13 cellular contexts compared by ENCODE assay signal in the genomic region with DNA sequence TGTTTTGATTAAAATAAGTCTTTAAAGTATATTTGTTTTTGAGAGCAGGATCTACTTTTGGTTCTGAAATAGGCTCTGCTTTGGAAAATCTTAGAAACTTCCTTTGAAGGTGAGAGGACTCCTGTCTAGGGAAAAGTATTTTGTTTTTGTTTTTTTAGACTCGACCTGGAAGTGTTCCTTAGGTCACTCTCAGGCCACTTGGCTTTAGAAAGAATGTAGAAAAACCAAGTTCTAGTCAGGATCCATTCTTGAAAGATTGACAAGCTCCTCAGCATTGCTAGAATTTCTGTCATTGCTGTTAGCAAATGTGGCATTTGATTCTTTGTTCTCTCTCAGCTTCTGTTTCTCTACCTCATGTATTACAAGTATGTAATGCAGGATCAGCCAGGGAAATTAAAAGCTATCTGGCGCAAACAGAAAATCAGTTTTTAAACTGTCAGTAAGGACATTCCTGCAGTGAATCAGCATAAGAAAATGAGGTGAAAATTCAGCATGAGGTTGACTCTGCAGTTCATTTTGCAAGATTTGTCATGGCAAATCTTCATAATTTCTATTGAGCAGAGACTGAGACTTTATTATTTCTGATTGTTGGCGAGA. TPM values are rescaled to one million over a fixed set of nuclear protein-coding genes. Genes with fewer than 3 reads are reported as not detected.
DNase-seq lines count a peak whose midpoint lies in the region; ATAC-seq and TF ChIP-seq lines count a peak whose summit lies in the region.
"Had no signal": no experiment of that assay in that cellular context is flagged by ENCODE, and none has a peak within 500 bp of the region (broad histone marks: within the 10 kb centered on the region; RNA-seq: fewer than 3 reads in every experiment).

No MANE protein-coding gene starts in this region.

- DNase-seq in activated naive CD4-positive, alpha-beta T cell (lab: John Stamatoyannopoulos, UW) = no peak
- peak; percentile 27 for DNase-seq in dermis blood vessel endothelial cell
- DNase-seq in mesothelial cell of epicardium (ENCODE audit: low spot score in 2 of 2, unreplicated experiment in 2 of 2) = no peak
- DNase-seq in upper lobe of right lung = no peak
- no peak for DNase-seq in EL
- DNase-seq: activated CD4-positive, CD25-positive, alpha-beta regulatory T cell; activated CD8-positive, alpha-beta memory T cell treated with anti-CD3 and anti-CD28 coated beads, Interleukin-2, amount 50 U/mL, for 48 hours; amniotic stem cell; Caco-2 had no signal

- peaks cover 42% of the 10 kb centered on the region for H3K4me1 Mint-ChIP-seq in activated naive CD4-positive, alpha-beta T cell treated with anti-CD3 and anti-CD28 coated beads, Interleukin-2, amount 50 U/mL, for 24 hours
- peaks cover 41% of the 10 kb centered on the region for H3K4me1 Mint-ChIP-seq in mesothelial cell of epicardium

- H3K4me3 Mint-ChIP-seq in activated naive CD4-positive, alpha-beta T cell treated with anti-CD3 and anti-CD28 coated beads, Interleukin-2, amount 50 U/mL, for 24 hours = peak overlapping the region; percentile 27
- H3K4me3 Mint-ChIP-seq in mesothelial cell of epicardium = no peak overlapping the region

- peaks cover 27% of the 10 kb centered on the region for H3K36me3 Mint-ChIP-seq in activated naive CD4-positive, alpha-beta T cell treated with anti-CD3 and anti-CD28 coated beads, Interleukin-2, amount 50 U/mL, for 24 hours
- peaks cover 25% of the 10 kb centered on the region for H3K36me3 Mint-ChIP-seq in mesothelial cell of epicardium

- peaks cover 20% of the 10 kb centered on the region for H3K36me3 ChIP-seq in upper lobe of right lung

- H3K27ac Mint-ChIP-seq in activated naive CD4-positive, alpha-beta T cell treated with anti-CD3 and anti-CD28 coated beads, Interleukin-2, amount 50 U/mL, for 24 hours = peak overlapping the region; percentile 27
- H3K27ac Mint-ChIP-seq in mesothelial cell of epicardium = peak overlapping the region; percentile 52

- H3K27me3 Mint-ChIP-seq in activated naive CD4-positive, alpha-beta T cell treated with anti-CD3 and anti-CD28 coated beads, Interleukin-2, amount 50 U/mL, for 24 hours = no peaks in the 10 kb centered on the region
- H3K27me3 Mint-ChIP-seq in mesothelial cell of epicardium (ENCODE audit: low read depth) = no peaks in the 10 kb centered on the region

- no peaks in the 10 kb centered on the region for H3K9me3 ChIP-seq in upper lobe of right lung

- peak; percentile 13 for ATAC-seq in upper lobe of right lung
- no peak for ATAC-seq in HG02973 (IDR thresholded peaks at IDR 0.05; ENCODE audit: unreplicated experiment)
- ATAC-seq in GM18861 (IDR thresholded peaks at IDR 0.05; ENCODE audit: unreplicated experiment) = no peak

- peaks cover 19% of the 10 kb centered on the region for H3K4me1 ChIP-seq in upper lobe of right lung

- intact Hi-C loops in upper lobe of right lung (cut with DNase I) = no loop called here

- H3K4me3 ChIP-seq in upper lobe of right lung = no peak overlapping the region

- peaks cover 6% of the 10 kb centered on the region for H3K9me3 Mint-ChIP-seq in activated naive CD4-positive, alpha-beta T cell treated with anti-CD3 and anti-CD28 coated beads, Interleukin-2, amount 50 U/mL, for 24 hours
- H3K9me3 Mint-ChIP-seq in mesothelial cell of epicardium = peaks cover 9% of the 10 kb centered on the region

- H3K27me3 ChIP-seq in upper lobe of right lung = no peaks in the 10 kb centered on the region

- TF ChIP-seq CTCF in mesothelial cell of epicardium (IDR thresholded peaks at IDR 0.05; ENCODE audit: unreplicated experiment) = no peak
- no peak for TF ChIP-seq CTCF in upper lobe of right lung (IDR thresholded peaks at IDR 0.05)

- peak overlapping the region; percentile 69 for H3K27ac ChIP-seq in upper lobe of right lung
- H3K27ac ChIP-seq: 22Rv1 had no signal

RNA-seq across cellular contexts. Expression of a gene that starts 12.4 kb away (rescaled TPM):
- total RNA-seq in dermis blood vessel endothelial cell = 14.8 and 15.3 TPM in 2 replicates
- 55.2 to 59.1 TPM (median 55.8 TPM) in 3 replicates for total RNA-seq in mesothelial cell of epicardium
- 28.7 TPM for total RNA-seq in upper lobe of right lung
